In genomic region chr7:7795736-7796135, GRCh38 we compare ENCODE assay signal across 9 cellular contexts.
DNase-seq lines count a peak whose midpoint lies in the region; ATAC-seq and TF ChIP-seq lines count a peak whose summit lies in the region.
"Had no signal": no experiment of that assay in that cellular context is flagged by ENCODE, and none has a peak within 500 bp of the region (broad histone marks: within the 10 kb centered on the region; RNA-seq: fewer than 3 reads in every experiment).

No MANE protein-coding gene starts in this region.

- TF ChIP-seq EP300 in stomach (IDR thresholded peaks at IDR 0.05): no peak

- no peaks in the 10 kb centered on the region for H3K27me3 Mint-ChIP-seq in CD4-positive, alpha-beta T cell
- H3K27me3 Mint-ChIP-seq in T-cell: no peaks in the 10 kb centered on the region

- no peaks in the 10 kb centered on the region for H3K79me2 ChIP-seq in mammary epithelial cell (ENCODE audit: insufficient read depth, low read length)

- in situ Hi-C loops in mammary epithelial cell (cut with MboI; ENCODE audit: low sequenced_read_pairs in 2 of 2): no loop called here

- H4K20me1 ChIP-seq in mammary epithelial cell (ENCODE audit: insufficient read depth, low read length): no peaks in the 10 kb centered on the region

- no TSS peak for BruUV-seq in mammary epithelial cell (replicated peaks; lab: Mats Ljungman, UMichigan)

- H3K4me1 ChIP-seq in mammary epithelial cell (ENCODE audit: insufficient read depth, low read length): peaks cover 6% of the 10 kb centered on the region
- H3K4me1 ChIP-seq in mesodermal cell (ENCODE audit: control insufficient read depth, insufficient read depth, low read length, poor library complexity, severe bottlenecking): peaks cover 22% of the 10 kb centered on the region
- H3K4me1 ChIP-seq in stomach: peaks cover 0 to 34% (median 10%) of the 10 kb centered on the region in 4 donors
- no peaks in the 10 kb centered on the region for H3K4me1 ChIP-seq in spleen

- H3K27me3 ChIP-seq in mammary epithelial cell (ENCODE audit: insufficient read depth, low read length) (no peaks in the 10 kb centered on the region), stomach (no peaks in the 10 kb centered on the region), spleen (replicated peaks in 1 of 7) (no peaks in the 10 kb centered on the region)
- no peaks in the 10 kb centered on the region for H3K27me3 ChIP-seq in CD4-positive, alpha-beta T cell (ENCODE audit: control insufficient read depth, insufficient read depth, low read length)
- H3K27me3 ChIP-seq: heart left ventricle had no signal

- H3K9me3 ChIP-seq in mammary epithelial cell (replicated peaks; ENCODE audit: insufficient read depth, low read length) (no peaks in the 10 kb centered on the region), mesodermal cell (ENCODE audit: control insufficient read depth, low read length) (peaks cover 9% of the 10 kb centered on the region), stomach (no peaks in the 10 kb centered on the region), spleen (peaks cover 0 to 5% (median 0%) of the 10 kb centered on the region in 8 donors)
- no peaks in the 10 kb centered on the region for H3K9me3 ChIP-seq in CD4-positive, alpha-beta T cell (ENCODE audit: control insufficient read depth, low read length)
- H3K9me3 ChIP-seq: heart left ventricle had no signal

- H3K9me3 Mint-ChIP-seq in CD4-positive, alpha-beta T cell: no peaks in the 10 kb centered on the region
- H3K9me3 Mint-ChIP-seq in T-cell: no peaks in the 10 kb centered on the region

- DNase-seq in GM04504 (ENCODE audit: low read depth) (peak; percentile 24), NCI-H146 treated with DMSO at 0.1 percent for 48 hours (lab: John Stamatoyannopoulos, UW; ENCODE audit: unreplicated experiment) (peak; percentile 39), mammary epithelial cell (peak; percentile 78), stomach (no peak), T-cell (no peak), spleen (no peak)
- no peak for DNase-seq in CD4-positive, alpha-beta T cell
- DNase-seq: heart left ventricle had no signal

- H3K36me3 Mint-ChIP-seq in CD4-positive, alpha-beta T cell (ENCODE audit: low read depth): peaks cover 62% of the 10 kb centered on the region
- peaks cover 64% of the 10 kb centered on the region for H3K36me3 Mint-ChIP-seq in T-cell

- peak overlapping the region; percentile 57 for H2AFZ ChIP-seq in mammary epithelial cell (ENCODE audit: low read depth, low read length)

- peaks cover 7% of the 10 kb centered on the region for H3K4me1 Mint-ChIP-seq in CD4-positive, alpha-beta T cell (ENCODE audit: low read depth)
- no peaks in the 10 kb centered on the region for H3K4me1 Mint-ChIP-seq in T-cell

- CTCF ChIA-PET in mammary epithelial cell (lab: Charles Lee; ENCODE audit: low non-redundant PET) (no interaction called here), T-cell (lab: Charles Lee) (no interaction called here)
- CTCF ChIA-PET in CD4-positive, alpha-beta T cell (lab: Charles Lee): no interaction called here

- H3K9ac ChIP-seq in mammary epithelial cell (ENCODE audit: insufficient read depth, low read length): no peak overlapping the region

- TF ChIP-seq POLR2A in stomach (IDR thresholded peaks at IDR 0.05) (no peak), spleen (IDR thresholded peaks at IDR 0.05) (no peak)

- no peaks in the 10 kb centered on the region for H3K36me3 ChIP-seq in mammary epithelial cell (ENCODE audit: insufficient read depth, low read length)
- H3K36me3 ChIP-seq in mesodermal cell (ENCODE audit: control insufficient read depth, insufficient read depth, low read length): no peaks in the 10 kb centered on the region
- H3K36me3 ChIP-seq in stomach: peaks cover 0 to 17% (median 10%) of the 10 kb centered on the region in 4 donors
- H3K36me3 ChIP-seq in spleen: peaks cover 0 to 40% (median 0%) of the 10 kb centered on the region in 6 donors

- dilution Hi-C loops in mammary epithelial cell (cut with HindIII; ENCODE audit: low sequenced_read_pairs): no loop called here

- H3K4me2 ChIP-seq in mammary epithelial cell (ENCODE audit: insufficient read depth, low read depth, low read length): peak overlapping the region; percentile 34

- 54% methylated on average over 1 of the region's 1 CpG for WGBS in mammary epithelial cell (ENCODE audit: low coverage, missing lambda C conversion rate)
- no CpG with 5 or more reads among the region's 1 CpG for WGBS in mesodermal cell (ENCODE audit: insufficient coverage in 2 of 2), 2 experiments
- 63 to 79% (median 76%) methylated on average over 1 of the region's 1 CpG for WGBS in stomach, 5 donors
- 65 to 94% (median 80%) methylated on average over 1 of the region's 1 CpG for WGBS in spleen, 5 donors

- POLR2A ChIA-PET in CD4-positive, alpha-beta T cell (lab: Charles Lee): no interaction called here
- POLR2A ChIA-PET in T-cell (lab: Charles Lee): interaction anchor here in 1 of 2 donors (0.6 kb wide), 1 partner anchor 8 kb away, joined by 3 read pairs; no protein-coding TSS in a partner anchor

- no peak for TF ChIP-seq CTCF in mammary epithelial cell (conservative IDR thresholded peaks at IDR 0.05 in 1 of 2, IDR thresholded peaks at IDR 0.05 in 1 of 2; ENCODE audit: extremely low read depth in 1 of 2, insufficient read depth in 1 of 2, low read depth in 1 of 2, low read length in 2 of 2)
- no peak for TF ChIP-seq CTCF in stomach (IDR thresholded peaks at IDR 0.05)
- no peak for TF ChIP-seq CTCF in CD4-positive, alpha-beta T cell (IDR thresholded peaks at IDR 0.05)
- TF ChIP-seq CTCF in spleen (IDR thresholded peaks at IDR 0.05 in 8 of 11, conservative IDR thresholded peaks at IDR 0.05 in 3 of 11): no peak

- H3K4me3 Mint-ChIP-seq in CD4-positive, alpha-beta T cell: no peak overlapping the region
- H3K4me3 Mint-ChIP-seq in T-cell: no peak overlapping the region

- intact Hi-C loops in mammary epithelial cell (cut with micrococcal nuclease) (no loop called here), stomach (cut with DNase I; ENCODE audit: low total_unique reads) (no loop called here), spleen (cut with DNase I; ENCODE audit: low total_unique reads) (no loop called here)
- intact Hi-C loops in CD4-positive, alpha-beta T cell (cut with DNase I, micrococcal nuclease): no loop called here

- ATAC-seq in CD4-positive, alpha-beta T cell (ENCODE audit: poor library complexity): no peak
- no peak for ATAC-seq in T-cell (replicated peaks in 1 of 4)
- ATAC-seq: heart left ventricle had no signal

- no peak overlapping the region for H3K4me3 ChIP-seq in mammary epithelial cell (replicated peaks in 1 of 3; ENCODE audit: insufficient read depth in 1 of 3, low read depth in 2 of 3, low read length in 3 of 3)
- H3K4me3 ChIP-seq in mesodermal cell (ENCODE audit: extremely low read depth, insufficient read depth, low read length, poor library complexity, severe bottlenecking): no peak overlapping the region
- H3K4me3 ChIP-seq in stomach: no peak overlapping the region
- no peak overlapping the region for H3K4me3 ChIP-seq in spleen
- H3K4me3 ChIP-seq: heart left ventricle had no signal

- H3K27ac ChIP-seq in mammary epithelial cell (ENCODE audit: insufficient read depth, low read depth, low read length) (no peak overlapping the region), mesodermal cell (ENCODE audit: low read depth, low read length, severe bottlenecking) (peak overlapping the region; percentile 74), stomach (peak overlapping the region in 1 of 5 donors; percentile 30), spleen (no peak overlapping the region)
- H3K27ac ChIP-seq in CD4-positive, alpha-beta T cell (ENCODE audit: low read depth, low read length): no peak overlapping the region
- H3K27ac ChIP-seq: heart left ventricle had no signal

- no peak overlapping the region for H3K27ac Mint-ChIP-seq in CD4-positive, alpha-beta T cell
- H3K27ac Mint-ChIP-seq in T-cell: no peak overlapping the region

Comparison
In these comparisons a context has a peak if more than half of its experiments do, and no peak if none do; other contexts are left out.
1. DNase-seq: peak in GM04504 (single experiment), NCI-H146 treated with DMSO at 0.1 percent for 48 hours (single experiment) and mammary epithelial cell (single experiment); none in stomach (single experiment), CD4-positive, alpha-beta T cell (0 of 10), T-cell (0 of 34) and spleen (single experiment).